ENCODE assay signal across 8 cellular contexts in the genomic region with DNA sequence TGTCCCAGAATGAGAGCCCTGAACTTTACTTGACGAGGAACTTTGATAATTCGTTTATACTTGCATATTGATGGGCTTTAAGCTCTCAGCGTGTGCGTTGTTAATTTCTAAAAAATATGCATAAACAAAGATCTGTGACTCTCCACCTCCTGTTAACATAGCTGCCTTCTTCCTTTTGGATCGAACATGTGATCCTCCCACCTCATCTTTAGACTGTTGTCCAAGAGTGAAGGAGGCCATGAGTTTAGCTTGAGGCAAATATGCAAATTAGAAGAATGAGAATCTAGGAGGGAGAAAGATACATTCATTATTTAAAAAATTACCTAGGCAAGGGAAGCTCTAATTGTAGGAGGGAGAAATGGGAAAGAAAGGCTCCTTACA. TPM values are rescaled to one million over a fixed set of nuclear protein-coding genes. Genes with fewer than 3 reads are reported as not detected.
DNase-seq lines count a peak whose midpoint lies in the region; ATAC-seq, FAIRE-seq and TF ChIP-seq lines count a peak whose summit lies in the region.

No MANE protein-coding gene starts in this region.

- no peak for TF ChIP-seq EP300 in K562 (IDR thresholded peaks at IDR 0.05; ENCODE audit: low read length)

- no peak for TF ChIP-seq POLR2A in K562 (conservative IDR thresholded peaks at IDR 0.05)
- TF ChIP-seq POLR2A in right lobe of liver (IDR thresholded peaks at IDR 0.05) = no peak
- no peak for TF ChIP-seq POLR2A in uterus (IDR thresholded peaks at IDR 0.05)

- no TSS peak for BruUV-seq in K562 (replicated peaks; lab: Mats Ljungman, UMichigan)

- ATAC-seq in K562 (no peak), right lobe of liver (no peak), HG03520 (IDR thresholded peaks at IDR 0.05; ENCODE audit: unreplicated experiment) (no peak), omental fat pad (ENCODE audit: low FRiP score) (no peak)

- CTCF ChIA-PET in K562 (lab: Yijun Ruan, JAX; ENCODE audit: low intra/inter-chr PET ratio) = no interaction called here

- FAIRE-seq in K562 (lab: Jason Lieb, UNC) = no peak

- peaks cover 14% of the 10 kb centered on the region; the same call in 2 of the 3 replicates for H3K79me2 ChIP-seq in K562 (ENCODE audit: control insufficient read depth, insufficient read depth, low read length)

- H3K27ac ChIP-seq in HL-60 (replicated peaks) (peak overlapping the region; percentile 94), K562 (ENCODE audit: extremely low read depth, low read depth, low read length) (peak overlapping the region; percentile 84), right lobe of liver (peak overlapping the region; percentile 88 to 94 (median 91)), uterus (peak overlapping the region; percentile 87 to 90)

- H3K9me1 ChIP-seq in K562 (ENCODE audit: control insufficient read depth, insufficient read depth, low read length) = no peaks in the 10 kb centered on the region

- H2AFZ ChIP-seq in K562 (ENCODE audit: low read depth, low read length) = peak overlapping the region; percentile 95

- no peaks in the 10 kb centered on the region for H4K20me1 ChIP-seq in K562 (replicated peaks; ENCODE audit: control insufficient read depth, insufficient read depth, low read length)

- H3K9me3 ChIP-seq in K562 (replicated peaks; ENCODE audit: control insufficient read depth, insufficient read depth, low read depth, low read length) (no peaks in the 10 kb centered on the region), right lobe of liver (no peaks in the 10 kb centered on the region), uterus (no peaks in the 10 kb centered on the region)

- WGBS in K562 (ENCODE audit: insufficient coverage, low coverage, missing lambda C conversion rate) = 4% methylated on average over 5 of the region's 5 CpGs
- 6% methylated on average over 5 of the region's 5 CpGs for WGBS in right lobe of liver (ENCODE audit: insufficient coverage, low coverage, low lambda C conversion rate, missing lambda C conversion rate)

- no peaks in the 10 kb centered on the region for H3K36me3 ChIP-seq in K562 (ENCODE audit: control insufficient read depth, insufficient read depth, low read length)
- H3K36me3 ChIP-seq in right lobe of liver = no peaks in the 10 kb centered on the region
- H3K36me3 ChIP-seq in uterus = no peaks in the 10 kb centered on the region

- H3K27me3 ChIP-seq in HL-60 (ENCODE audit: insufficient read depth, poor library complexity, severe bottlenecking) (no peaks in the 10 kb centered on the region), K562 (ENCODE audit: control insufficient read depth in 2 of 2, insufficient read depth in 2 of 2, low read length in 2 of 2) (no peaks in the 10 kb centered on the region), right lobe of liver (no peaks in the 10 kb centered on the region), uterus (no peaks in the 10 kb centered on the region)

- peak overlapping the region; percentile 68 to 97 for H3K9ac ChIP-seq in K562 (ENCODE audit: insufficient read depth in 1 of 2, low read depth in 2 of 2, low read length in 2 of 2)

- peak overlapping the region; percentile 84 for H3K4me2 ChIP-seq in K562 (ENCODE audit: insufficient read depth, low read length)

- no peak for TF ChIP-seq CTCF in AG09309 (IDR thresholded peaks at IDR 0.05; ENCODE audit: control insufficient read depth, insufficient read depth, low read depth, low read length, missing control alignments)
- no peak for TF ChIP-seq CTCF in HL-60 (IDR thresholded peaks at IDR 0.05; ENCODE audit: insufficient read depth, low read length)
- no peak for TF ChIP-seq CTCF in K562 (IDR thresholded peaks at IDR 0.05 in 2 of 3, conservative IDR thresholded peaks at IDR 0.05 in 1 of 3; ENCODE audit: insufficient read depth in 2 of 3, low read depth in 1 of 3, low read length in 3 of 3)
- TF ChIP-seq CTCF in right lobe of liver (IDR thresholded peaks at IDR 0.05) = no peak
- TF ChIP-seq CTCF in uterus (IDR thresholded peaks at IDR 0.05) = no peak
- no peak for TF ChIP-seq CTCF in omental fat pad (IDR thresholded peaks at IDR 0.05)

- H3K4me3 ChIP-seq in AG09309 (ENCODE audit: control insufficient read depth, low read depth, low read length) = peak overlapping the region; percentile 91
- H3K4me3 ChIP-seq in HL-60 (replicated peaks; ENCODE audit: insufficient read depth, low read length) = peak overlapping the region; percentile 89
- H3K4me3 ChIP-seq in K562 = peak overlapping the region; percentile 66
- H3K4me3 ChIP-seq in right lobe of liver = peak overlapping the region; percentile 71 to 90 (median 78)
- H3K4me3 ChIP-seq in uterus = peak overlapping the region; percentile 68 to 80

- no peak for TF ChIP-seq RAD21 in K562 (CRISPR knock-in tag; conservative IDR thresholded peaks at IDR 0.05 in 1 of 2, IDR thresholded peaks at IDR 0.05 in 1 of 2)

- intact Hi-C loops in K562 (cut with micrococcal nuclease) = no loop called here
- intact Hi-C loops in right lobe of liver (cut with DNase I) = no loop called here
- intact Hi-C loops in uterus (cut with DNase I; ENCODE audit: low total_unique reads) = no loop called here

- peaks cover 10 to 30% of the 10 kb centered on the region in 2 experiments; a peak in 4 of 5 replicates for H3K4me1 ChIP-seq in K562 (replicated peaks in 1 of 2; ENCODE audit: control insufficient read depth in 2 of 2, insufficient read depth in 2 of 2, low read length in 2 of 2)
- H3K4me1 ChIP-seq in right lobe of liver = peaks cover 0 to 27% (median 3%) of the 10 kb centered on the region in 4 donors
- H3K4me1 ChIP-seq in uterus = no peaks in the 10 kb centered on the region

- in situ Hi-C loops in K562 (cut with MboI) = no loop called here

- DNase-seq in AG09309 (ENCODE audit: low read depth) (no peak), HL-60 (ENCODE audit: low read depth in 1 of 2, low spot score in 1 of 2) (no peak), K562 (ENCODE audit: extremely low read depth in 1 of 4, low spot score in 3 of 4) (no peak), right lobe of liver (no peak), uterus (no peak), glomerular visceral epithelial cell (ENCODE audit: extremely low spot score) (no peak), omental fat pad (ENCODE audit: low spot score) (no peak)

- POLR2A ChIA-PET in K562 (lab: Yijun Ruan, JAX) = interaction anchor here (0.8 to 1.8 kb wide), 5 partner anchors 9 to 862 kb away, joined by 3 to 9 read pairs (median 4); no protein-coding TSS in a partner anchor

TF ChIP-seq in K562, 482 proteins besides CTCF, POLR2A, EP300 and RAD21 (continues in another document):
- TF ChIP-seq DIDO1 (tag; IDR thresholded peaks at IDR 0.05; ENCODE audit: low read depth) (no peak), GTF2F1 (IDR thresholded peaks at IDR 0.05; ENCODE audit: low read depth, low read length) (no peak), SMAD2 (IDR thresholded peaks at IDR 0.05; ENCODE audit: low read depth, low read length) (no peak)

RNA-seq across cellular contexts. Expression of gene TTC8, which starts 0.6 kb away (rescaled TPM):
- total RNA-seq in K562 (2011; cell fraction: chromatin; rRNA removed; ENCODE audit: low replicate concordance) = 6.5 and 14.2 TPM in 2 replicates
- total RNA-seq in K562 (2011; cell fraction: nucleolus; rRNA removed) = 4.5 and 4.7 TPM in 2 replicates
- 3.4 and 4.7 TPM in 2 replicates for total RNA-seq in K562 (2011; cell fraction: nucleoplasm; rRNA removed)
- total RNA-seq in K562 (2014; rRNA removed) = 7.1 and 7.5 TPM in 2 replicates
- 7.3 and 9.2 TPM in 2 replicates for total RNA-seq in K562 (2014; rRNA removed; fragmentation: Illumina TruSeq; extraction: Trizol)
- 6.9 and 8.3 TPM in 2 replicates for total RNA-seq in K562 (2015; rRNA removed; fragmentation: Illumina TruSeq; extraction: Trizol)
- 8.1 and 9.6 TPM in 2 replicates for total RNA-seq in K562 (2021)
- polyA plus RNA-seq in K562 (2011; rRNA removed) = 17.9 and 22.7 TPM in 2 replicates
- polyA plus RNA-seq in K562 (2011; cell fraction: cytosol; rRNA removed) = 11.9 and 16.8 TPM in 2 replicates
- 14.7 and 18.8 TPM in 2 replicates for polyA plus RNA-seq in K562 (2011; cell fraction: nucleus; rRNA removed)
- polyA plus RNA-seq in K562 (2012) = 7.5 and 7.7 TPM in 2 replicates
- 9.3 and 13.2 TPM in 2 replicates for polyA plus RNA-seq in K562 (2014; fragmentation: Illumina TruSeq; extraction: Trizol)
- 10 to 100 TPM in 1 of 2 experiments, 1 to 10 TPM in 1; 8.0 to 11.8 TPM for polyA plus RNA-seq in K562 (2014; fragmentation: Nextera tagmentation; extraction: Ambion mirVana)
- polyA plus RNA-seq in K562 (2014; rRNA removed) = 10.6 and 12.4 TPM in 2 replicates
- polyA minus RNA-seq in K562 (2011; rRNA and poly(A)+ RNA removed) = 14.0 and 14.1 TPM in 2 replicates
- 4.3 and 8.5 TPM in 2 replicates for polyA minus RNA-seq in K562 (2011; cell fraction: cytosol; rRNA and poly(A)+ RNA removed)
- 5.1 and 13.0 TPM in 2 replicates for polyA minus RNA-seq in K562 (2011; cell fraction: nucleus; rRNA and poly(A)+ RNA removed)
- 10 to 100 TPM in 4 of 6 experiments, 1 to 10 TPM in 2; 6.9 to 25.0 (median 11.1) TPM for total RNA-seq in right lobe of liver
- 100 to 1,000 TPM in 1 of 4 donors, 10 to 100 TPM in 2, 1 to 10 TPM in 1; 9.7 to 340 (median 31.7) TPM for total RNA-seq in uterus
- total RNA-seq in omental fat pad = 10 to 100 TPM in 3 of 4 donors, 1 to 10 TPM in 1; 8.6 to 33.0 (median 18.6) TPM

RNA-seq across cellular contexts. Expression of gene EML5, which starts 32.3 kb away (rescaled TPM):
- total RNA-seq in K562 (2011; cell fraction: chromatin; rRNA removed; ENCODE audit: low replicate concordance) = 0.28 and 0.67 TPM in 2 replicates
- total RNA-seq in K562 (2011; cell fraction: nucleolus; rRNA removed) = 0.13 and 0.33 TPM in 2 replicates
- total RNA-seq in K562 (2011; cell fraction: nucleoplasm; rRNA removed) = 0.23 and 0.51 TPM in 2 replicates
- total RNA-seq in K562 (2014; rRNA removed) (0.23 and 0.24 TPM in 2 replicates), K562 (2014; rRNA removed; fragmentation: Illumina TruSeq; extraction: Trizol) (0.29 TPM in 2 replicates), K562 (2015; rRNA removed; fragmentation: Illumina TruSeq; extraction: Trizol) (0.26 and 0.33 TPM in 2 replicates), K562 (2021) (0.18 and 0.22 TPM in 2 replicates), right lobe of liver (1 to 10 TPM in 1 of 6 experiments, under 1 TPM in 5; 0.07 to 1.7 (median 0.24) TPM), uterus (1 to 10 TPM in 3 of 4 donors, under 1 TPM in 1; 0.26 to 4.4 (median 2.9) TPM), omental fat pad (under 1 TPM; 0.36 to 0.63 (median 0.47) TPM)
- polyA plus RNA-seq in K562 (2011; rRNA removed) (0.15 and 0.17 TPM in 2 replicates), K562 (2014; fragmentation: Illumina TruSeq; extraction: Trizol) (0.04 and 0.19 TPM in 2 replicates), K562 (2014; fragmentation: Nextera tagmentation; extraction: Ambion mirVana) (under 1 TPM; 0.06 to 0.08 TPM), K562 (2014; rRNA removed) (0.27 and 0.34 TPM in 2 replicates)
- 0.03 and 0.07 TPM in 2 replicates for polyA plus RNA-seq in K562 (2011; cell fraction: cytosol; rRNA removed)
- 0.14 and 0.16 TPM in 2 replicates for polyA plus RNA-seq in K562 (2011; cell fraction: nucleus; rRNA removed)
- 0.14 and 0.32 TPM in 2 replicates for polyA plus RNA-seq in K562 (2012)
- 0.46 and 1.0 TPM in 2 replicates for polyA minus RNA-seq in K562 (2011; rRNA and poly(A)+ RNA removed)
- 0.36 TPM in 1 of 2 replicates, not detected in the other for polyA minus RNA-seq in K562 (2011; cell fraction: cytosol; rRNA and poly(A)+ RNA removed)
- polyA minus RNA-seq in K562 (2011; cell fraction: nucleus; rRNA and poly(A)+ RNA removed) = 0.40 and 0.56 TPM in 2 replicates
